In genomic region chr5:176542596-176543427, GRCh38 we compare ENCODE assay signal across 8 cellular contexts.
DNase-seq lines count a peak whose midpoint lies in the region; ATAC-seq and TF ChIP-seq lines count a peak whose summit lies in the region.

No MANE protein-coding gene starts in this region.

- peak overlapping the region; percentile 47 for H3K4me3 ChIP-seq in HEK293 (ENCODE audit: low read depth, low read length)
- peak overlapping the region; percentile 65 for H3K4me3 ChIP-seq in NB4 (ENCODE audit: low read depth, low read length)
- H3K4me3 ChIP-seq in astrocyte of the cerebellum (ENCODE audit: low read depth, low read length), result peak overlapping the region; percentile 53

- peaks cover 3% of the 10 kb centered on the region; the same call in 1 of the 2 replicates for H3K4me1 ChIP-seq in HEK293 (ENCODE audit: control insufficient read depth, insufficient read depth, low read length)

- POLR2A ChIA-PET in HEK293 (lab: Yijun Ruan, JAX), result interaction anchor here (0.6 to 2.0 kb wide), 5 partner anchors 11 to 154 kb away, joined by 3 to 7 read pairs (median 5); partner anchors contain the start of genes CLTB, FAF2, HIGD2A and NOP16

- H3K4me1 Mint-ChIP-seq in stimulated activated naive B cell treated with anti-CD40 and anti-IgM and Interleukin-4, amounts not matched to agents 10 μg/mL and 1 μg/mL and 100 μg/mL, for 72 hours, result peaks cover 33 to 40% of the 10 kb centered on the region in 2 donors

- no peaks in the 10 kb centered on the region for H3K9me3 Mint-ChIP-seq in stimulated activated naive B cell treated with anti-CD40 and anti-IgM and Interleukin-4, amounts not matched to agents 10 μg/mL and 1 μg/mL and 100 μg/mL, for 72 hours

- no peaks in the 10 kb centered on the region for H3K27me3 Mint-ChIP-seq in stimulated activated naive B cell treated with anti-CD40 and anti-IgM and Interleukin-4, amounts not matched to agents 10 μg/mL and 1 μg/mL and 100 μg/mL, for 72 hours

- H3K9me3 ChIP-seq in HEK293 (ENCODE audit: control insufficient read depth, insufficient read depth, low read depth, low read length), result no peaks in the 10 kb centered on the region

- H3K36me3 ChIP-seq in HEK293 (ENCODE audit: control insufficient read depth in 2 of 2, insufficient read depth in 1 of 2, low read length in 2 of 2), result no peaks in the 10 kb centered on the region

- no peak for TF ChIP-seq POLR2A in NB4 (IDR thresholded peaks at IDR 0.05; ENCODE audit: extremely low read depth, insufficient read length)

- TF ChIP-seq CTCF in HEK293 (tag by site-specific recombination; IDR thresholded peaks at IDR 0.05) (no peak), NB4 (IDR thresholded peaks at IDR 0.05; ENCODE audit: low read depth, low read length) (peak; percentile 5), astrocyte of the cerebellum (IDR thresholded peaks at IDR 0.05; ENCODE audit: low read depth, low read length, missing control alignments) (no peak)

- H3K27ac Mint-ChIP-seq in stimulated activated naive B cell treated with anti-CD40 and anti-IgM and Interleukin-4, amounts not matched to agents 10 μg/mL and 1 μg/mL and 100 μg/mL, for 72 hours, result peak overlapping the region; percentile 92

- CTCF ChIA-PET in HEK293 (lab: Yijun Ruan, JAX), result interaction anchor here (0.6 to 1.8 kb wide), 10 partner anchors 9 to 1635 kb away, joined by 3 to 9 read pairs (median 4); partner anchors contain the start of genes CLTB and FAF2

- H3K36me3 Mint-ChIP-seq in stimulated activated naive B cell treated with anti-CD40 and anti-IgM and Interleukin-4, amounts not matched to agents 10 μg/mL and 1 μg/mL and 100 μg/mL, for 72 hours, result no peaks in the 10 kb centered on the region

- peak overlapping the region; percentile 92 to 95 for H3K4me3 Mint-ChIP-seq in stimulated activated naive B cell treated with anti-CD40 and anti-IgM and Interleukin-4, amounts not matched to agents 10 μg/mL and 1 μg/mL and 100 μg/mL, for 72 hours

- in situ Hi-C loops in astrocyte of the cerebellum (cut with HindIII; ENCODE audit: low sequenced_read_pairs), result no loop called here

- H3K27ac ChIP-seq in HEK293 (ENCODE audit: extremely low read depth, low read depth, low read length), result peak overlapping the region; percentile 65; the same call in 1 of the 2 replicates

- DNase-seq in activated gamma-delta T cell (lab: John Stamatoyannopoulos, UW), result peak; percentile 37
- DNase-seq in activated gamma-delta T cell treated with Interleukin-2 at 50 U/mL for 16 hours, result no peak
- DNase-seq in NB4 (ENCODE audit: low read depth), result peak; percentile 72
- DNase-seq in astrocyte of the cerebellum (ENCODE audit: low read depth), result no peak
- peak; percentile 68 for DNase-seq in iPS-NIHi7 (ENCODE audit: extremely low spot score)
- DNase-seq in stimulated activated naive B cell treated with anti-CD40 and anti-IgM and Interleukin-4, amounts not matched to agents 10 μg/mL and 1 μg/mL and 100 μg/mL, for 72 hours, result no peak
- no peak for DNase-seq in NCI-H1092 treated with DMSO at 0.1 percent for 48 hours (lab: John Stamatoyannopoulos, UW)

- peak; percentile 63 to 70 for ATAC-seq in stimulated activated naive B cell treated with anti-CD40 and anti-IgM and Interleukin-4, amounts not matched to agents 10 μg/mL and 1 μg/mL and 100 μg/mL, for 72 hours (replicated peaks)

TF ChIP-seq in HEK293, 187 proteins besides CTCF, POLR2A, EP300 and RAD21 (continues in another document):
- TF ChIP-seq ZNF366 (tag by site-specific recombination; conservative IDR thresholded peaks at IDR 0.05) (peak; percentile 53), ZBTB7A (tag by site-specific recombination; IDR thresholded peaks at IDR 0.05; ENCODE audit: low read depth) (no peak), IKZF3 (tag by site-specific recombination; IDR thresholded peaks at IDR 0.05) (0 out of 2 replicates have a peak, but pooled peaks have one; percentile 14), REPIN1 (tag by site-specific recombination; IDR thresholded peaks at IDR 0.05; ENCODE audit: low read depth) (no peak), ZNF561 (tag by site-specific recombination; IDR thresholded peaks at IDR 0.05; ENCODE audit: borderline replicate concordance) (peak; percentile 15; the same call in 1 of the 2 replicates), ZNF404 (tag by site-specific recombination; IDR thresholded peaks at IDR 0.05) (no peak), ZNF362 (tag by site-specific recombination; IDR thresholded peaks at IDR 0.05) (no peak), AEBP2 (tag by site-specific recombination; IDR thresholded peaks at IDR 0.05; ENCODE audit: borderline replicate concordance) (no peak), FEZF1 (tag by site-specific recombination; IDR thresholded peaks at IDR 0.05) (no peak), ZNF184 (tag by site-specific recombination; IDR thresholded peaks at IDR 0.05) (no peak), ZNF121 (tag by site-specific recombination; IDR thresholded peaks at IDR 0.05) (no peak), EGR2 (tag by site-specific recombination; IDR thresholded peaks at IDR 0.05; ENCODE audit: low read depth) (no peak), PRDM2 (tag by site-specific recombination; IDR thresholded peaks at IDR 0.05; ENCODE audit: borderline replicate concordance) (no peak), SP7 (tag by site-specific recombination; IDR thresholded peaks at IDR 0.05) (no peak), MZF1 (tag by site-specific recombination; IDR thresholded peaks at IDR 0.05; ENCODE audit: borderline replicate concordance) (no peak), ZNF560 (tag by site-specific recombination; IDR thresholded peaks at IDR 0.05; ENCODE audit: borderline replicate concordance) (no peak), ZNF777 (tag by site-specific recombination; IDR thresholded peaks at IDR 0.05; ENCODE audit: borderline replicate concordance) (no peak), ZNF24 (tag by site-specific recombination; IDR thresholded peaks at IDR 0.05) (no peak), OVOL3 (tag by site-specific recombination; IDR thresholded peaks at IDR 0.05) (no peak), ZNF157 (tag by site-specific recombination; IDR thresholded peaks at IDR 0.05) (no peak)

Comparison
In these comparisons a context has a peak if more than half of its experiments do, and no peak if none do; other contexts are left out.
1. DNase-seq: peak in activated gamma-delta T cell (single experiment), NB4 (single experiment) and iPS-NIHi7 (single experiment); none in activated gamma-delta T cell treated with Interleukin-2 at 50 U/mL for 16 hours (single experiment), astrocyte of the cerebellum (single experiment), stimulated activated naive B cell treated with anti-CD40 and anti-IgM and Interleukin-4, amounts not matched to agents 10 μg/mL and 1 μg/mL and 100 μg/mL, for 72 hours (single experiment) and NCI-H1092 treated with DMSO at 0.1 percent for 48 hours (single experiment).
2. Peak in every context shown above with its lines, with median percentiles within 50 percentile points of each other: H3K4me3 ChIP-seq.